7 cellular contexts compared by ENCODE assay signal in the genomic region with DNA sequence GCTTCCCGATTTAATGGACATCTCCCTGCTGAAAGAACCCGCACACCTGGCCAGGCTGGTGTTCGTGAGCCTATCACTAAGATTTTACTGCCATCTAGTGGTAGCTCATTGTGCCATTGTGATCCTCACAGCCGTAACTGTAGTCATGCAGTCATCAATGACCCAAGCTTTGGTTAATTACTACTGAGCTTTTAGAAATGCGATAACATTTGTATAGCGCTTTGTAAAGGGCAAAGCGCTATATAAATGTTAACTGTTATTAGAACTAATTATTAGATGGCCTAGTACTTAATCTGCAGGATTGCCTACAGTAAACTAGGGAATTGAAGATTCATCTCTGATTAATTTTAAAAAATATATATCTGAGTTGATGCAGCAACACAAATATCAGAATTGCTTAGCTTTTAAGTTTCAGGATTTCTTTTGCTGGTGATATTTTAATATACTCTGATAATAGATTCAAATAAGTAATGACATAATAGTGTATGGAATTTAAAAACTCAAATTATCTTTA.
DNase-seq lines count a peak whose midpoint lies in the region; ATAC-seq and TF ChIP-seq lines count a peak whose summit lies in the region.

No MANE protein-coding gene starts in this region.

- ATAC-seq in GM18502 (IDR thresholded peaks at IDR 0.05; ENCODE audit: poor library complexity, unreplicated experiment): peak; percentile 98
- peak; percentile 98 for ATAC-seq in HG02798 (IDR thresholded peaks at IDR 0.05; ENCODE audit: poor library complexity, unreplicated experiment)

- H2AFZ ChIP-seq in SU-DHL-6 (ENCODE audit: low read depth, low read length, severe bottlenecking): no peak overlapping the region
- H2AFZ ChIP-seq in smooth muscle cell (ENCODE audit: low read depth): no peak overlapping the region

- H3K9me3 ChIP-seq in SU-DHL-6 (ENCODE audit: insufficient read depth, low read length) (no peaks in the 10 kb centered on the region), smooth muscle cell (replicated peaks; ENCODE audit: low read depth) (no peaks in the 10 kb centered on the region)

- H4K20me1 ChIP-seq in SU-DHL-6 (ENCODE audit: low read depth, low read length) (no peaks in the 10 kb centered on the region), smooth muscle cell (ENCODE audit: low read depth) (peaks cover 5% of the 10 kb centered on the region)

- H3K27me3 ChIP-seq in SU-DHL-6 (ENCODE audit: low read length) (no peaks in the 10 kb centered on the region), smooth muscle cell (ENCODE audit: low read depth) (no peaks in the 10 kb centered on the region)

- no peak overlapping the region for H3K4me3 ChIP-seq in SU-DHL-6 (ENCODE audit: insufficient read depth, low read length, poor library complexity, severe bottlenecking)
- H3K4me3 ChIP-seq in smooth muscle cell: no peak overlapping the region

- no peak overlapping the region for H3K4me2 ChIP-seq in SU-DHL-6 (ENCODE audit: low read depth, low read length, poor library complexity, severe bottlenecking)
- H3K4me2 ChIP-seq in smooth muscle cell: peak overlapping the region; percentile 58

- H3K79me2 ChIP-seq in SU-DHL-6 (ENCODE audit: insufficient read depth, low read length) (no peaks in the 10 kb centered on the region), smooth muscle cell (ENCODE audit: low read depth) (no peaks in the 10 kb centered on the region)

- WGBS in smooth muscle cell (ENCODE audit: low lambda C conversion rate): 11% methylated on average over 7 of the region's 7 CpGs

- peak; percentile 97 for TF ChIP-seq CTCF in SU-DHL-6 (IDR thresholded peaks at IDR 0.05; ENCODE audit: insufficient read depth, low read length, poor library complexity, severe bottlenecking)
- TF ChIP-seq CTCF in smooth muscle cell (IDR thresholded peaks at IDR 0.05; ENCODE audit: borderline replicate concordance, insufficient read depth, poor library complexity, severe bottlenecking): peak; percentile 90

- no peaks in the 10 kb centered on the region for H3K4me1 ChIP-seq in smooth muscle cell (ENCODE audit: low read depth)

- no peaks in the 10 kb centered on the region for H3F3A ChIP-seq in SU-DHL-6 (ENCODE audit: insufficient read depth)
- peaks cover 4% of the 10 kb centered on the region for H3F3A ChIP-seq in smooth muscle cell (ENCODE audit: low read depth)

- peak; percentile 66 for DNase-seq in NCI-H1105 (lab: John Stamatoyannopoulos, UW)
- DNase-seq in amniotic epithelial cell (ENCODE audit: low read depth): peak; percentile 51
- peak; percentile 24 for DNase-seq in hepatic stellate cell (ENCODE audit: low spot score)
- DNase-seq in smooth muscle cell (lab: John Stamatoyannopoulos, UW; ENCODE audit: unreplicated experiment): no peak

- H3K36me3 ChIP-seq in SU-DHL-6 (ENCODE audit: low read length): no peaks in the 10 kb centered on the region
- no peaks in the 10 kb centered on the region for H3K36me3 ChIP-seq in smooth muscle cell (ENCODE audit: low read depth)

- H3K27ac ChIP-seq in SU-DHL-6 (ENCODE audit: low read depth, low read length) (no peak overlapping the region), smooth muscle cell (ENCODE audit: low read depth) (no peak overlapping the region)

- no peaks in the 10 kb centered on the region for H3K9me2 ChIP-seq in SU-DHL-6 (replicated peaks; ENCODE audit: insufficient read depth, low read length)

- H3K9ac ChIP-seq in SU-DHL-6 (ENCODE audit: low read length) (no peak overlapping the region), smooth muscle cell (ENCODE audit: low read depth) (no peak overlapping the region)
